Comparison of ENCODE assay signal across 8 cellular contexts in genomic region chr4:122151982-122152698, GRCh38.
DNase-seq lines count a peak whose midpoint lies in the region; ATAC-seq lines count a peak whose summit lies in the region.

A gene with protein sequence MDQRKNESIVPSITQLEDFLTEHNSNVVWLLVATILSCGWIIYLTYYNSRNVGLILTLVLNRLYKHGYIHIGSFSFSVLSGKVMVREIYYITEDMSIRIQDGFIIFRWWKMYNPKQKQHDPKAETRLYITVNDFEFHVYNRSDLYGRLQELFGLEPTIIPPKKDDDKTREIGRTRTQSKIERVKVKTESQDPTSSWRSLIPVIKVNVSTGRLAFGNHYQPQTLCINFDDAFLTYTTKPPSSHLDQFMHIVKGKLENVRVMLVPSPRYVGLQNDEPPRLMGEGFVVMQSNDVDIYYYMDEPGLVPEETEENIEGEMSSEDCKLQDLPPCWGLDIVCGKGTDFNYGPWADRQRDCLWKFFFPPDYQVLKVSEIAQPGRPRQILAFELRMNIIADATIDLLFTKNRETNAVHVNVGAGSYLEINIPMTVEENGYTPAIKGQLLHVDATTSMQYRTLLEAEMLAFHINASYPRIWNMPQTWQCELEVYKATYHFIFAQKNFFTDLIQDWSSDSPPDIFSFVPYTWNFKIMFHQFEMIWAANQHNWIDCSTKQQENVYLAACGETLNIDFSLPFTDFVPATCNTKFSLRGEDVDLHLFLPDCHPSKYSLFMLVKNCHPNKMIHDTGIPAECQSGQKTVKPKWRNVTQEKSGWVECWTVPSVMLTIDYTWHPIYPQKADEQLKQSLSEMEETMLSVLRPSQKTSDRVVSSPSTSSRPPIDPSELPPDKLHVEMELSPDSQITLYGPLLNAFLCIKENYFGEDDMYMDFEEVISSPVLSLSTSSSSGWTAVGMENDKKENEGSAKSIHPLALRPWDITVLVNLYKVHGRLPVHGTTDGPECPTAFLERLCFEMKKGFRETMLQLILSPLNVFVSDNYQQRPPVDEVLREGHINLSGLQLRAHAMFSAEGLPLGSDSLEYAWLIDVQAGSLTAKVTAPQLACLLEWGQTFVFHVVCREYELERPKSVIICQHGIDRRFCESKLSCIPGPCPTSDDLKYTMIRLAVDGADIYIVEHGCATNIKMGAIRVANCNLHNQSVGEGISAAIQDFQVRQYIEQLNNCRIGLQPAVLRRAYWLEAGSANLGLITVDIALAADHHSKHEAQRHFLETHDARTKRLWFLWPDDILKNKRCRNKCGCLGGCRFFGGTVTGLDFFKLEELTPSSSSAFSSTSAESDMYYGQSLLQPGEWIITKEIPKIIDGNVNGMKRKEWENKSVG (N-terminal part only) (plus strand): TSS chr4:122152331. CDS start chr4:122170648, 18,317 bp downstream.

- in situ Hi-C loops in ACHN (cut with HindIII; ENCODE audit: low pct_ligation_motif_present, low pct_unique_long_range_greater_than_20kb, low sequenced_read_pairs), result no loop called here

- DNase-seq in ACHN (peak; percentile 79), NCI-H2196 treated with DMSO at 0.1 percent for 48 hours (lab: John Stamatoyannopoulos, UW; ENCODE audit: unreplicated experiment) (peak; percentile 31), iris pigment epithelial cell (ENCODE audit: low read depth) (peak; percentile 75)
- peak; percentile 70 to 74 (median 72) for DNase-seq in activated CD4-positive, CD25-positive, alpha-beta regulatory T cell (lab: John Stamatoyannopoulos, UW)
- DNase-seq in central memory CD4-positive, alpha-beta T cell, result peak; percentile 86
- peak; percentile 81 to 83 for DNase-seq in stimulated activated CD4-positive, alpha-beta T cell treated with anti-CD3 and anti-CD28 coated beads, Interleukin-12 subunit alpha, Interleukin-12 subunit beta, amount 100 ng/mL, for 24 hours (ENCODE audit: low read depth in 2 of 2)

- ATAC-seq in GM18867 (IDR thresholded peaks at IDR 0.05; ENCODE audit: unreplicated experiment), result peak; percentile 97
- ATAC-seq in HG03103 (IDR thresholded peaks at IDR 0.05; ENCODE audit: low read depth, unreplicated experiment), result peak; percentile 98

Comparison
In these comparisons a context has a peak if more than half of its experiments do, and no peak if none do; other contexts are left out.
1. Peak in every context shown above with its lines: DNase-seq and ATAC-seq.
2. DNase-seq: peak in every context shown above with its lines; median percentile 86 in central memory CD4-positive, alpha-beta T cell; 82 in stimulated activated CD4-positive, alpha-beta T cell treated with anti-CD3 and anti-CD28 coated beads, Interleukin-12 subunit alpha, Interleukin-12 subunit beta, amount 100 ng/mL, for 24 hours; 79 in ACHN; 75 in iris pigment epithelial cell; 72 in activated CD4-positive, CD25-positive, alpha-beta regulatory T cell; 31 in NCI-H2196 treated with DMSO at 0.1 percent for 48 hours.